ENCODE assay signal across 14 cellular contexts in the genomic region with DNA sequence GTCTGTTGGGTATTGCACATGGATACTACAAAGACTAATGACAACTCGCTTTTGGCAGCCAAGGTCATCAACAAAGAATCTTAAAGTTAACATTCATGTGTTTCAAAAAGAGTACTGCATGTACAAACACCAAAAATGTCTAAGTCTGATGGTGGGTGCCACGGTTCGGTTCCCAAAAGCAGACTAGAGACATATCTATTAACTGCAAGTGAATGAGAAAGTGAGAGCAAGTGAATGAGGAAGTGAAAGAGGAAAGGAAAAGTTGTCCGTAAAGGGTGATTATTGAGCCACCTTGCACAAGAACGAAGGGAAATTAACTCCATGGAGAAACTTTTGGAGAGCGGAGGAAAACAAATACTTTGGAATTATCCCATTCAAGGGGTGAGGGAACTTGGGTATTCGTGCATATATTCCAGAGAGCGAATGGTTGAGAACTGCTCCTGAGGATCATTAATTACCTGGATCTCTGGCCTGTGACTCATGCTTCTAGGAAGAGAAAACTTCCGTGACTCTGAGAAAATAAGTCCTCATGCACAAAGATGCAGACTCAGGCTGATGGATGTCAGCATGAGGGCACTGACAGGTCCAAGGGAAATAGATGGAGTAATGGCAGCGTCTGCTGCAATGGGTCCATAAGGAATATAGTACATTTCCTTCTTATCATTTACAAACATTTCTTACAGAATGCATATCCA.
A peak's percentile ranks its signal among the peaks of the same experiment; 100 is the strongest.
DNase-seq lines count a peak whose midpoint lies in the region; ATAC-seq and TF ChIP-seq lines count a peak whose summit lies in the region.
"Had no signal": no experiment of that assay in that cellular context is flagged by ENCODE, and none has a peak within 500 bp of the region (broad histone marks: within the 10 kb centered on the region; RNA-seq: fewer than 3 reads in every experiment).

No MANE protein-coding gene starts in this region.

- BruUV-seq in Calu3 (replicated peaks; lab: Mats Ljungman, UMichigan) = no TSS peak

- intact Hi-C loops in Calu3 (cut with micrococcal nuclease; ENCODE audit: unreplicated experiment) (no loop called here), Right ventricle myocardium inferior (cut with DNase I) (no loop called here)
- intact Hi-C loops in CD4-positive, alpha-beta memory T cell (cut with micrococcal nuclease) = no loop called here

- POLR2A ChIA-PET in CD4-positive, alpha-beta memory T cell (lab: Charles Lee; ENCODE audit: partially characterized antibody) = no interaction called here

- DNase-seq in Calu3 = no peak
- peak; percentile 36 for DNase-seq in germinal center (ENCODE audit: low spot score)
- DNase-seq in SHP77 (lab: John Stamatoyannopoulos, UW) = no peak
- no peak for DNase-seq in SK-N-DZ (ENCODE audit: low spot score)
- no peak for DNase-seq in Right ventricle myocardium inferior (ENCODE audit: missing footprints)
- DNase-seq in CD4-positive, alpha-beta memory T cell = no peak
- DNase-seq: activated CD4-positive, alpha-beta T cell treated with anti-CD3 and anti-CD28 coated beads, Interleukin-2, amount 50 U/mL, for 4 hours; effector memory CD4-positive, alpha-beta T cell; natural killer cell; NCI-H2107; SJCRH30 had no signal

- peak; percentile 76 for ATAC-seq in GM21576 (IDR thresholded peaks at IDR 0.05; ENCODE audit: unreplicated experiment)
- peak; percentile 68 for ATAC-seq in HG03575 (IDR thresholded peaks at IDR 0.05; ENCODE audit: extremely low read depth, insufficient number of reproducible peaks, low FRiP score, unreplicated experiment)
- ATAC-seq in Right ventricle myocardium inferior = no peak
- ATAC-seq: natural killer cell had no signal

- peaks cover 9% of the 10 kb centered on the region for H3K4me1 Mint-ChIP-seq in Calu3 (ENCODE audit: low read depth, unreplicated experiment)
- no peaks in the 10 kb centered on the region for H3K4me1 Mint-ChIP-seq in CD4-positive, alpha-beta memory T cell
- H3K4me1 Mint-ChIP-seq: activated naive CD4-positive, alpha-beta T cell treated with anti-CD3 and anti-CD28 coated beads, Interleukin-2, amount 50 U/mL, for 24 hours; natural killer cell had no signal

- no peaks in the 10 kb centered on the region for H3K4me1 ChIP-seq in CD4-positive, alpha-beta memory T cell (ENCODE audit: insufficient read depth, low read length)
- H3K4me1 ChIP-seq: SJCRH30 had no signal

- H3K36me3 ChIP-seq in CD4-positive, alpha-beta memory T cell (ENCODE audit: insufficient read depth, low read length) = no peaks in the 10 kb centered on the region
- H3K36me3 ChIP-seq: SJCRH30 had no signal

- CTCF ChIA-PET in Calu3 (lab: Charles Lee) = no interaction called here
- CTCF ChIA-PET in CD4-positive, alpha-beta memory T cell (lab: Charles Lee; ENCODE audit: partially characterized antibody) = no interaction called here

- no peaks in the 10 kb centered on the region for H3K27me3 ChIP-seq in CD4-positive, alpha-beta memory T cell (ENCODE audit: insufficient read depth, low read length)
- H3K27me3 ChIP-seq: SJCRH30 had no signal

- peak overlapping the region; percentile 52 for H3K4me3 Mint-ChIP-seq in Calu3 (ENCODE audit: low read depth, unreplicated experiment)
- no peak overlapping the region for H3K4me3 Mint-ChIP-seq in CD4-positive, alpha-beta memory T cell
- H3K4me3 Mint-ChIP-seq: activated naive CD4-positive, alpha-beta T cell treated with anti-CD3 and anti-CD28 coated beads, Interleukin-2, amount 50 U/mL, for 24 hours; natural killer cell had no signal

- H3K27ac Mint-ChIP-seq in Calu3 (ENCODE audit: unreplicated experiment) = peak overlapping the region; percentile 60
- H3K27ac Mint-ChIP-seq in CD4-positive, alpha-beta memory T cell = no peak overlapping the region
- H3K27ac Mint-ChIP-seq: activated naive CD4-positive, alpha-beta T cell treated with anti-CD3 and anti-CD28 coated beads, Interleukin-2, amount 50 U/mL, for 24 hours; natural killer cell had no signal

- H3K9me3 Mint-ChIP-seq in Calu3 (ENCODE audit: low read depth, unreplicated experiment) = peaks cover 3% of the 10 kb centered on the region
- peaks cover 2 to 11% (median 6%) of the 10 kb centered on the region in 8 donors for H3K9me3 Mint-ChIP-seq in CD4-positive, alpha-beta memory T cell

- no peaks in the 10 kb centered on the region for H3K9me3 ChIP-seq in CD4-positive, alpha-beta memory T cell (ENCODE audit: control insufficient read depth in 1 of 2, low read length in 2 of 2)
- H3K9me3 ChIP-seq: SJCRH30 had no signal

- no peak overlapping the region for H3K27ac ChIP-seq in CD4-positive, alpha-beta memory T cell (ENCODE audit: low read depth, low read length)
- H3K27ac ChIP-seq: SJCRH30 had no signal

- no peak for TF ChIP-seq CTCF in Calu3 (IDR thresholded peaks at IDR 0.05; ENCODE audit: unreplicated experiment)

- peaks cover 5% of the 10 kb centered on the region for H3K36me3 Mint-ChIP-seq in Calu3 (ENCODE audit: insufficient read depth, unreplicated experiment)
- H3K36me3 Mint-ChIP-seq in CD4-positive, alpha-beta memory T cell = peaks cover 2 to 3% of the 10 kb centered on the region in 2 donors
- H3K36me3 Mint-ChIP-seq: natural killer cell had no signal

- no peaks in the 10 kb centered on the region for H3K27me3 Mint-ChIP-seq in Calu3 (ENCODE audit: unreplicated experiment)
- H3K27me3 Mint-ChIP-seq in CD4-positive, alpha-beta memory T cell = peaks cover 1% of the 10 kb centered on the region in 2 donors
- H3K27me3 Mint-ChIP-seq: activated naive CD4-positive, alpha-beta T cell treated with anti-CD3 and anti-CD28 coated beads, Interleukin-2, amount 50 U/mL, for 24 hours had no signal

- no peak overlapping the region for H3K4me3 ChIP-seq in CD4-positive, alpha-beta memory T cell (ENCODE audit: low read length in 2 of 2)
- H3K4me3 ChIP-seq: SJCRH30 had no signal
